ENCODE assay signal across 14 cellular contexts in genomic region chr4:84167089-84167488, GRCh38.
DNase-seq lines count a peak whose midpoint lies in the region.
"Had no signal": no experiment of that assay in that cellular context is flagged by ENCODE, and none has a peak within 500 bp of the region (broad histone marks: within the 10 kb centered on the region; RNA-seq: fewer than 3 reads in every experiment).

No MANE protein-coding gene starts in this region.

- peak; percentile 100 for DNase-seq in NCI-H82 treated with DMSO at 0.1 percent for 48 hours (lab: John Stamatoyannopoulos, UW; ENCODE audit: unreplicated experiment)
- no peak for DNase-seq in NCI-H82 (lab: John Stamatoyannopoulos, UW)
- peak; percentile 36 for DNase-seq in DMS153 treated with DMSO at 0.1 percent for 48 hours (lab: John Stamatoyannopoulos, UW; ENCODE audit: unreplicated experiment)
- peak; percentile 36 for DNase-seq in NCI-H1694 treated with DMSO at 0.1 percent for 48 hours (lab: John Stamatoyannopoulos, UW)
- peak; percentile 18 for DNase-seq in retina
- DNase-seq in stimulated activated CD4-positive, alpha-beta T cell treated with anti-CD3 and anti-CD28 coated beads, Interleukin-12 subunit alpha, Interleukin-12 subunit beta, amount 100 ng/mL, for 4 hours = no peak
- no peak for DNase-seq in HUDEP-2 (lab: John Stamatoyannopoulos, UW; ENCODE audit: unreplicated experiment in 76 of 76)
- DNase-seq: Caco-2; CD4-positive, alpha-beta T cell; DMS79; NCI-H2081 treated with DMSO at 0.1 percent for 48 hours; PC-9; SW 1271; T-helper 17 cell had no signal

Comparison
In these comparisons a context has a peak if more than half of its experiments do, and no peak if none do; other contexts are left out.
1. DNase-seq: peak in NCI-H82 treated with DMSO at 0.1 percent for 48 hours (single experiment), DMS153 treated with DMSO at 0.1 percent for 48 hours (single experiment), NCI-H1694 treated with DMSO at 0.1 percent for 48 hours (single experiment) and retina (single experiment); none in NCI-H82 (single experiment), stimulated activated CD4-positive, alpha-beta T cell treated with anti-CD3 and anti-CD28 coated beads, Interleukin-12 subunit alpha, Interleukin-12 subunit beta, amount 100 ng/mL, for 4 hours (single experiment) and HUDEP-2 (0 of 76).